Comparison of ENCODE assay signal across 9 cellular contexts in the genomic region with DNA sequence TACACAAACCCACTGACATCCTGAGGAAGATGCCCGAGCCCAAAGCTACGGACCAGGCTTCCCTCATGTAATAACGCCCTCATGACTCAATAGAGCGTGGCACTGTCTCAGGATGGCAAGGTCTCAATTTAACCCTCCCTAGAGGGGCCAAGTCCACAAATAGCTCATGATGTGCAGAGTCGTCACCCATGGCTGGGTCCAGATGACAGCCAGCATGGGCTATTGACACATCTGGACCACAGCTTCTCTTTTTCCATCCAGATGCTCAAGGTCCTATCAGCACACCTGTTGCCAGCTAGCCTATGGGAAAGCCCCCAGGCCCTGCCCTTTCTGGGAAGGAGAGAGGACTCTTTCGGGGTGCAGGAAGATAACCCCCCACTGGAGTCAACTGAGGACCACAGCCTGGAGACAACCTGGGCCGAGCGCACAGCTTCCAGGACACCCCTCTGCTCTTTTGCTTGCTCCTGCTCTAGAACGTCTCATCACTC. TPM values are rescaled to one million over a fixed set of nuclear protein-coding genes. Genes with fewer than 3 reads are reported as not detected.
DNase-seq lines count a peak whose midpoint lies in the region; ATAC-seq lines count a peak whose summit lies in the region.
"Had no signal": no experiment of that assay in that cellular context is flagged by ENCODE, and none has a peak within 500 bp of the region (broad histone marks: within the 10 kb centered on the region; RNA-seq: fewer than 3 reads in every experiment).

No MANE protein-coding gene starts in this region.

- no peaks in the 10 kb centered on the region for H3K27me3 Mint-ChIP-seq in activated CD4-positive, alpha-beta T cell treated with anti-CD3 and anti-CD28 coated beads, Interleukin-2, amount 10 ng/mL, durations not matched to agents 7 days and 5 days
- H3K27me3 Mint-ChIP-seq in activated CD4-positive, alpha-beta memory T cell treated with anti-CD3 and anti-CD28 coated beads, Interleukin-2, amount 10 ng/mL, durations not matched to agents 7 days and 5 days: no peaks in the 10 kb centered on the region

- H3K4me1 Mint-ChIP-seq in activated CD4-positive, alpha-beta T cell treated with anti-CD3 and anti-CD28 coated beads, Interleukin-2, amount 10 ng/mL, durations not matched to agents 7 days and 5 days: peaks cover 77% of the 10 kb centered on the region
- peaks cover 88% of the 10 kb centered on the region for H3K4me1 Mint-ChIP-seq in activated CD4-positive, alpha-beta memory T cell treated with anti-CD3 and anti-CD28 coated beads, Interleukin-2, amount 10 ng/mL, durations not matched to agents 7 days and 5 days

- DNase-seq in activated CD4-positive, alpha-beta T cell treated with anti-CD3 and anti-CD28 coated beads, Interleukin-2, amount 10 ng/mL, durations not matched to agents 7 days and 5 days: no peak
- no peak for DNase-seq in activated CD4-positive, alpha-beta T cell treated with anti-CD3 and anti-CD28 coated beads for 1 hour
- no peak for DNase-seq in activated CD4-positive, alpha-beta memory T cell treated with anti-CD3 and anti-CD28 coated beads, Interleukin-2, amount 10 ng/mL, durations not matched to agents 7 days and 5 days
- peak in 1 of 49 donors; percentile 16 for DNase-seq in substantia nigra (lab: John Stamatoyannopoulos, UW)
- DNase-seq in NCI-H1092 treated with DMSO at 0.1 percent for 48 hours (lab: John Stamatoyannopoulos, UW): no peak
- DNase-seq in effector CD8-positive, alpha-beta T cell (lab: John Stamatoyannopoulos, UW): no peak
- no peak for DNase-seq in putamen (ENCODE audit: low spot score)

- H3K27ac ChIP-seq in substantia nigra (ENCODE audit: low read depth, low read length, poor library complexity, severe bottlenecking): peak overlapping the region; percentile 9
- H3K27ac ChIP-seq: VCaP had no signal

- H3K27ac Mint-ChIP-seq in activated CD4-positive, alpha-beta T cell treated with anti-CD3 and anti-CD28 coated beads, Interleukin-2, amount 10 ng/mL, durations not matched to agents 7 days and 5 days: peak overlapping the region; percentile 97
- peak overlapping the region; percentile 93 for H3K27ac Mint-ChIP-seq in activated CD4-positive, alpha-beta memory T cell treated with anti-CD3 and anti-CD28 coated beads, Interleukin-2, amount 10 ng/mL, durations not matched to agents 7 days and 5 days

- CTCF ChIA-PET in activated CD4-positive, alpha-beta T cell treated with anti-CD3 and anti-CD28 coated beads, Interleukin-2, amount 10 ng/mL, durations not matched to agents 7 days and 5 days (lab: Charles Lee): interaction anchor here (0.5 to 6.9 kb wide), 9 partner anchors 9 to 492 kb away, joined by 3 to 48 read pairs (median 3); no protein-coding TSS in a partner anchor
- CTCF ChIA-PET in activated CD4-positive, alpha-beta memory T cell treated with anti-CD3 and anti-CD28 coated beads, Interleukin-2, amount 10 ng/mL, durations not matched to agents 7 days and 5 days (lab: Charles Lee): interaction anchor here (1.3 to 8.8 kb wide), 4 partner anchors 10 to 46 kb away, joined by 3 to 117 read pairs (median 32); no protein-coding TSS in a partner anchor

- POLR2A ChIA-PET in activated CD4-positive, alpha-beta T cell treated with anti-CD3 and anti-CD28 coated beads, Interleukin-2, amount 10 ng/mL, durations not matched to agents 7 days and 5 days (lab: Charles Lee): interaction anchor here (1.3 kb wide), 1 partner anchor 11 kb away, joined by 4 read pairs; no protein-coding TSS in a partner anchor
- POLR2A ChIA-PET in activated CD4-positive, alpha-beta memory T cell treated with anti-CD3 and anti-CD28 coated beads, Interleukin-2, amount 10 ng/mL, durations not matched to agents 7 days and 5 days (lab: Charles Lee): interaction anchor here (1.0 to 12.3 kb wide), 5 partner anchors 9 to 542 kb away, joined by 3 to 341 read pairs (median 8); a partner anchor contains a TSS

- H3K9me3 Mint-ChIP-seq in activated CD4-positive, alpha-beta T cell treated with anti-CD3 and anti-CD28 coated beads, Interleukin-2, amount 10 ng/mL, durations not matched to agents 7 days and 5 days: no peaks in the 10 kb centered on the region
- H3K9me3 Mint-ChIP-seq in activated CD4-positive, alpha-beta memory T cell treated with anti-CD3 and anti-CD28 coated beads, Interleukin-2, amount 10 ng/mL, durations not matched to agents 7 days and 5 days: no peaks in the 10 kb centered on the region

- H3K36me3 Mint-ChIP-seq in activated CD4-positive, alpha-beta T cell treated with anti-CD3 and anti-CD28 coated beads, Interleukin-2, amount 10 ng/mL, durations not matched to agents 7 days and 5 days (ENCODE audit: low read depth): peaks cover 58% of the 10 kb centered on the region
- peaks cover 57% of the 10 kb centered on the region for H3K36me3 Mint-ChIP-seq in activated CD4-positive, alpha-beta memory T cell treated with anti-CD3 and anti-CD28 coated beads, Interleukin-2, amount 10 ng/mL, durations not matched to agents 7 days and 5 days (ENCODE audit: low read depth)

- peak overlapping the region; percentile 96 for H3K4me3 Mint-ChIP-seq in activated CD4-positive, alpha-beta T cell treated with anti-CD3 and anti-CD28 coated beads, Interleukin-2, amount 10 ng/mL, durations not matched to agents 7 days and 5 days
- peak overlapping the region; percentile 95 for H3K4me3 Mint-ChIP-seq in activated CD4-positive, alpha-beta memory T cell treated with anti-CD3 and anti-CD28 coated beads, Interleukin-2, amount 10 ng/mL, durations not matched to agents 7 days and 5 days

- peak; percentile 41 for ATAC-seq in HG02938 (IDR thresholded peaks at IDR 0.05; ENCODE audit: unreplicated experiment)

RNA-seq across cellular contexts. Expression of a gene that starts 2.8 kb away (rescaled TPM):
- 100 to 1,000 TPM; 481 to 584 TPM for total RNA-seq in activated CD4-positive, alpha-beta T cell treated with anti-CD3 and anti-CD28 coated beads, Interleukin-2, amount 10 ng/mL, durations not matched to agents 7 days and 5 days
- total RNA-seq in activated CD4-positive, alpha-beta memory T cell treated with anti-CD3 and anti-CD28 coated beads, Interleukin-2, amount 10 ng/mL, durations not matched to agents 7 days and 5 days: 100 to 1,000 TPM; 481 to 482 TPM

RNA-seq across cellular contexts. Expression of a gene that starts 31.3 kb away (rescaled TPM):
- total RNA-seq in activated CD4-positive, alpha-beta T cell treated with anti-CD3 and anti-CD28 coated beads, Interleukin-2, amount 10 ng/mL, durations not matched to agents 7 days and 5 days: not detected
- not detected for total RNA-seq in activated CD4-positive, alpha-beta memory T cell treated with anti-CD3 and anti-CD28 coated beads, Interleukin-2, amount 10 ng/mL, durations not matched to agents 7 days and 5 days
